In the genomic region with DNA sequence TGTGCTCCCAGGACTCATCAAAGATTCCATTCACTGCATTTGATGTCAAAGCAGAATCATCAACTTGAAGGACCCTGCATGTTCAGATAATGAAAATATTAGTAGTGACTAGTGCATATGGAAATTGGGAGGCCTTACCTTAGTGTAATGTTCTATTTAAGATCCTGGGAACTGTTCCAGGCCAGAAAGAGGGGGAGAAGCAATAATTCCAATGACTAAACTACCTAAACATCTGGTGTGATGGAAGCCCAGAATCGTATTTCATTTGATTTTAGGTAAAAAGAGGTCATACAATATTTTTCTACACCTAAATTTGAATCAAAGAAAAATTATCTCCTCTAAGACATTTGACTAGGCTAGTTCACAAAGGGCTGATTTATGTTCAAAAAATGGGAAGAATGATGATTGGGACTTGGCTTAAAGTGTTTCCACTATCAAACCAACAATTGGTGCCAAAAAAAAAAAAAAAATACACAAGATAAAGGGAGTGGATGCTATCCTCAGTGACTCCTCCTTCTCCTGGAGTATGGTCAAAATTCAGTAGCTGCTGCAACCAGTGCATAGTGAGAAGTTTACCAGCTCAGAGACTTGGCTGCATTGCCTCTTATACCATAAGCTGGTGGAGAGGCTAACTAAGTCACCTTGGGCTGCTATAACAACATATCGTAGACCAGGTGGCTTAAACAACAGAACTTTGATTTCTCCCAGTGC, we compare ENCODE assay signal across 2 cellular contexts.
TF ChIP-seq lines count a peak whose summit lies in the region.

No MANE protein-coding gene starts in this region.

TF ChIP-seq in SK-N-SH treated with all-trans-retinoic acid at 6 μM for 48 hours, 23 proteins besides CTCF, POLR2A, EP300 and RAD21:
- TF ChIP-seq, protein P1, sequence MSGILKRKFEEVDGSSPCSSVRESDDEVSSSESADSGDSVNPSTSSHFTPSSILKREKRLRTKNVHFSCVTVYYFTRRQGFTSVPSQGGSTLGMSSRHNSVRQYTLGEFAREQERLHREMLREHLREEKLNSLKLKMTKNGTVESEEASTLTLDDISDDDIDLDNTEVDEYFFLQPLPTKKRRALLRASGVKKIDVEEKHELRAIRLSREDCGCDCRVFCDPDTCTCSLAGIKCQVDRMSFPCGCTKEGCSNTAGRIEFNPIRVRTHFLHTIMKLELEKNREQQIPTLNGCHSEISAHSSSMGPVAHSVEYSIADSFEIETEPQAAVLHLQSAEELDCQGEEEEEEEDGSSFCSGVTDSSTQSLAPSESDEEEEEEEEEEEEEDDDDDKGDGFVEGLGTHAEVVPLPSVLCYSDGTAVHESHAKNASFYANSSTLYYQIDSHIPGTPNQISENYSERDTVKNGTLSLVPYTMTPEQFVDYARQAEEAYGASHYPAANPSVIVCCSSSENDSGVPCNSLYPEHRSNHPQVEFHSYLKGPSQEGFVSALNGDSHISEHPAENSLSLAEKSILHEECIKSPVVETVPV (CRISPR knock-in tag; IDR thresholded peaks at IDR 0.05): no peak
- TF ChIP-seq ISL1 (CRISPR knock-in tag; IDR thresholded peaks at IDR 0.05): no peak
- TF ChIP-seq OSR1 (CRISPR knock-in tag; IDR thresholded peaks at IDR 0.05): no peak
- TF ChIP-seq, protein P2, sequence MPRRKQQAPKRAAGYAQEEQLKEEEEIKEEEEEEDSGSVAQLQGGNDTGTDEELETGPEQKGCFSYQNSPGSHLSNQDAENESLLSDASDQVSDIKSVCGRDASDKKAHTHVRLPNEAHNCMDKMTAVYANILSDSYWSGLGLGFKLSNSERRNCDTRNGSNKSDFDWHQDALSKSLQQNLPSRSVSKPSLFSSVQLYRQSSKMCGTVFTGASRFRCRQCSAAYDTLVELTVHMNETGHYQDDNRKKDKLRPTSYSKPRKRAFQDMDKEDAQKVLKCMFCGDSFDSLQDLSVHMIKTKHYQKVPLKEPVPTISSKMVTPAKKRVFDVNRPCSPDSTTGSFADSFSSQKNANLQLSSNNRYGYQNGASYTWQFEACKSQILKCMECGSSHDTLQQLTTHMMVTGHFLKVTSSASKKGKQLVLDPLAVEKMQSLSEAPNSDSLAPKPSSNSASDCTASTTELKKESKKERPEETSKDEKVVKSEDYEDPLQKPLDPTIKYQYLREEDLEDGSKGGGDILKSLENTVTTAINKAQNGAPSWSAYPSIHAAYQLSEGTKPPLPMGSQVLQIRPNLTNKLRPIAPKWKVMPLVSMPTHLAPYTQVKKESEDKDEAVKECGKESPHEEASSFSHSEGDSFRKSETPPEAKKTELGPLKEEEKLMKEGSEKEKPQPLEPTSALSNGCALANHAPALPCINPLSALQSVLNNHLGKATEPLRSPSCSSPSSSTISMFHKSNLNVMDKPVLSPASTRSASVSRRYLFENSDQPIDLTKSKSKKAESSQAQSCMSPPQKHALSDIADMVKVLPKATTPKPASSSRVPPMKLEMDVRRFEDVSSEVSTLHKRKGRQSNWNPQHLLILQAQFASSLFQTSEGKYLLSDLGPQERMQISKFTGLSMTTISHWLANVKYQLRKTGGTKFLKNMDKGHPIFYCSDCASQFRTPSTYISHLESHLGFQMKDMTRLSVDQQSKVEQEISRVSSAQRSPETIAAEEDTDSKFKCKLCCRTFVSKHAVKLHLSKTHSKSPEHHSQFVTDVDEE (CRISPR knock-in tag; IDR thresholded peaks at IDR 0.05): no peak
- no peak for TF ChIP-seq CSDC2 (CRISPR knock-in tag; IDR thresholded peaks at IDR 0.05)
- no peak for TF ChIP-seq BACH2 (CRISPR knock-in tag; IDR thresholded peaks at IDR 0.05; ENCODE audit: borderline replicate concordance)
- no peak for TF ChIP-seq GLIS3 (CRISPR knock-in tag; IDR thresholded peaks at IDR 0.05)
- TF ChIP-seq ZNF8 (CRISPR knock-in tag; IDR thresholded peaks at IDR 0.05): no peak

TF ChIP-seq in SK-N-SH, 30 proteins besides CTCF, POLR2A, EP300 and RAD21 (continued from another document):
- TF ChIP-seq, protein P3, sequence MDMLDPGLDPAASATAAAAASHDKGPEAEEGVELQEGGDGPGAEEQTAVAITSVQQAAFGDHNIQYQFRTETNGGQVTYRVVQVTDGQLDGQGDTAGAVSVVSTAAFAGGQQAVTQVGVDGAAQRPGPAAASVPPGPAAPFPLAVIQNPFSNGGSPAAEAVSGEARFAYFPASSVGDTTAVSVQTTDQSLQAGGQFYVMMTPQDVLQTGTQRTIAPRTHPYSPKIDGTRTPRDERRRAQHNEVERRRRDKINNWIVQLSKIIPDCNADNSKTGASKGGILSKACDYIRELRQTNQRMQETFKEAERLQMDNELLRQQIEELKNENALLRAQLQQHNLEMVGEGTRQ (IDR thresholded peaks at IDR 0.05; ENCODE audit: borderline replicate concordance, low read depth, low read length): no peak
- TF ChIP-seq TAF1 (IDR thresholded peaks at IDR 0.05; ENCODE audit: borderline replicate concordance, low read depth, low read length) (no peak), NRF1 (IDR thresholded peaks at IDR 0.05; ENCODE audit: low read depth, low read length) (no peak), TEAD4 (IDR thresholded peaks at IDR 0.05; ENCODE audit: borderline replicate concordance, insufficient read depth) (no peak), RCOR1 (IDR thresholded peaks at IDR 0.05; ENCODE audit: low read length) (no peak), TCF12 (IDR thresholded peaks at IDR 0.05) (no peak), CHD2 (IDR thresholded peaks at IDR 0.05; ENCODE audit: low read length, partially characterized antibody) (no peak), ELF1 (IDR thresholded peaks at IDR 0.05) (no peak), EZH2phosphoT487 (IDR thresholded peaks at IDR 0.05; ENCODE audit: borderline replicate concordance, low read depth) (no peak), MXI1 (IDR thresholded peaks at IDR 0.05; ENCODE audit: low read depth, low read length) (no peak)
- TF ChIP-seq, protein P4, sequence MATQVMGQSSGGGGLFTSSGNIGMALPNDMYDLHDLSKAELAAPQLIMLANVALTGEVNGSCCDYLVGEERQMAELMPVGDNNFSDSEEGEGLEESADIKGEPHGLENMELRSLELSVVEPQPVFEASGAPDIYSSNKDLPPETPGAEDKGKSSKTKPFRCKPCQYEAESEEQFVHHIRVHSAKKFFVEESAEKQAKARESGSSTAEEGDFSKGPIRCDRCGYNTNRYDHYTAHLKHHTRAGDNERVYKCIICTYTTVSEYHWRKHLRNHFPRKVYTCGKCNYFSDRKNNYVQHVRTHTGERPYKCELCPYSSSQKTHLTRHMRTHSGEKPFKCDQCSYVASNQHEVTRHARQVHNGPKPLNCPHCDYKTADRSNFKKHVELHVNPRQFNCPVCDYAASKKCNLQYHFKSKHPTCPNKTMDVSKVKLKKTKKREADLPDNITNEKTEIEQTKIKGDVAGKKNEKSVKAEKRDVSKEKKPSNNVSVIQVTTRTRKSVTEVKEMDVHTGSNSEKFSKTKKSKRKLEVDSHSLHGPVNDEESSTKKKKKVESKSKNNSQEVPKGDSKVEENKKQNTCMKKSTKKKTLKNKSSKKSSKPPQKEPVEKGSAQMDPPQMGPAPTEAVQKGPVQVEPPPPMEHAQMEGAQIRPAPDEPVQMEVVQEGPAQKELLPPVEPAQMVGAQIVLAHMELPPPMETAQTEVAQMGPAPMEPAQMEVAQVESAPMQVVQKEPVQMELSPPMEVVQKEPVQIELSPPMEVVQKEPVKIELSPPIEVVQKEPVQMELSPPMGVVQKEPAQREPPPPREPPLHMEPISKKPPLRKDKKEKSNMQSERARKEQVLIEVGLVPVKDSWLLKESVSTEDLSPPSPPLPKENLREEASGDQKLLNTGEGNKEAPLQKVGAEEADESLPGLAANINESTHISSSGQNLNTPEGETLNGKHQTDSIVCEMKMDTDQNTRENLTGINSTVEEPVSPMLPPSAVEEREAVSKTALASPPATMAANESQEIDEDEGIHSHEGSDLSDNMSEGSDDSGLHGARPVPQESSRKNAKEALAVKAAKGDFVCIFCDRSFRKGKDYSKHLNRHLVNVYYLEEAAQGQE (IDR thresholded peaks at IDR 0.05; ENCODE audit: low read depth, low read length): no peak
- TF ChIP-seq, protein P5, sequence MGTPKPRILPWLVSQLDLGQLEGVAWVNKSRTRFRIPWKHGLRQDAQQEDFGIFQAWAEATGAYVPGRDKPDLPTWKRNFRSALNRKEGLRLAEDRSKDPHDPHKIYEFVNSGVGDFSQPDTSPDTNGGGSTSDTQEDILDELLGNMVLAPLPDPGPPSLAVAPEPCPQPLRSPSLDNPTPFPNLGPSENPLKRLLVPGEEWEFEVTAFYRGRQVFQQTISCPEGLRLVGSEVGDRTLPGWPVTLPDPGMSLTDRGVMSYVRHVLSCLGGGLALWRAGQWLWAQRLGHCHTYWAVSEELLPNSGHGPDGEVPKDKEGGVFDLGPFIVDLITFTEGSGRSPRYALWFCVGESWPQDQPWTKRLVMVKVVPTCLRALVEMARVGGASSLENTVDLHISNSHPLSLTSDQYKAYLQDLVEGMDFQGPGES (IDR thresholded peaks at IDR 0.05; ENCODE audit: low read depth, low read length): no peak
TF ChIP-seq in SK-N-SH: peak in this region for 0.
